8 cellular contexts compared by ENCODE assay signal in genomic region chr3:11847607-11848006, GRCh38. TPM values are rescaled to one million over a fixed set of nuclear protein-coding genes. Genes with fewer than 3 reads are reported as not detected.
DNase-seq lines count a peak whose midpoint lies in the region; ATAC-seq and TF ChIP-seq lines count a peak whose summit lies in the region.
"Had no signal": no experiment of that assay in that cellular context is flagged by ENCODE, and none has a peak within 500 bp of the region (broad histone marks: within the 10 kb centered on the region; RNA-seq: fewer than 3 reads in every experiment).

No MANE protein-coding gene starts in this region.

- no peaks in the 10 kb centered on the region for H4K20me1 ChIP-seq in HCT116 (ENCODE audit: insufficient read depth)

- H3K9me3 ChIP-seq in HCT116 (ENCODE audit: control insufficient read depth in 1 of 2, insufficient read depth in 1 of 2, low read depth in 1 of 2, low read length in 2 of 2): no peaks in the 10 kb centered on the region
- no peaks in the 10 kb centered on the region for H3K9me3 ChIP-seq in endocrine pancreas (ENCODE audit: control insufficient read depth, low read length)
- H3K9me3 ChIP-seq in gastrocnemius medialis: no peaks in the 10 kb centered on the region

- peak overlapping the region; percentile 98 for H2AFZ ChIP-seq in HCT116 (ENCODE audit: low read depth, low read length, poor library complexity, severe bottlenecking)

- intact Hi-C loops in HCT116 (cut with micrococcal nuclease): loop anchor here (1.0 to 5.0 kb wide), 2 partner anchors 199 to 1045 kb away; no protein-coding TSS in a partner anchor
- intact Hi-C loops in gastrocnemius medialis (cut with DNase I; ENCODE audit: low total_unique reads): loop anchor here (5.0 kb wide), 1 partner anchor 470 kb away; no protein-coding TSS in a partner anchor
- intact Hi-C loops in cardiac septum (cut with DNase I): no loop called here

- peaks cover 3 to 7% of the 10 kb centered on the region in 2 experiments; a peak in 2 of 4 replicates for H3K36me3 ChIP-seq in HCT116 (ENCODE audit: control insufficient read depth in 1 of 2, insufficient read depth in 2 of 2, low read length in 2 of 2)
- H3K36me3 ChIP-seq in endocrine pancreas (ENCODE audit: control insufficient read depth, insufficient read depth, low read length): peaks cover 3% of the 10 kb centered on the region
- H3K36me3 ChIP-seq in gastrocnemius medialis: peaks cover 0 to 15% of the 10 kb centered on the region in 2 donors

- peak overlapping the region; percentile 87 for H3K4me2 ChIP-seq in HCT116 (ENCODE audit: low read length)

- RAD21 ChIA-PET in HCT116 (lab: Charles Lee; ENCODE audit: low non-redundant PET in 1 of 2, low total read pairs in 2 of 2, uncharacterized antibody in 2 of 2, unreplicated experiment in 2 of 2): no interaction called here

- peak; percentile 36; the same call in 1 of the 2 replicates for TF ChIP-seq RAD21 in HCT116 (IDR thresholded peaks at IDR 0.05; ENCODE audit: low read depth)

- H3K4me3 ChIP-seq in HCT116 (replicated peaks in 1 of 2; ENCODE audit: low read depth in 1 of 2, low read length in 2 of 2) (no peak overlapping the region), endocrine pancreas (ENCODE audit: control insufficient read depth, insufficient read depth, low read length) (peak overlapping the region; percentile 71), gastrocnemius medialis (peak overlapping the region in 2 of 4 donors; percentile 91 to 96)

- H3K27me3 ChIP-seq in HCT116 (ENCODE audit: insufficient read depth, low read length) (no peaks in the 10 kb centered on the region; the same call in 1 of the 2 replicates), endocrine pancreas (ENCODE audit: control insufficient read depth, insufficient read depth, low read length) (no peaks in the 10 kb centered on the region), gastrocnemius medialis (no peaks in the 10 kb centered on the region)

- no TSS peak for BruUV-seq in HCT116 (replicated peaks; lab: Mats Ljungman, UMichigan)

- H3K4me1 ChIP-seq in HCT116 (ENCODE audit: control insufficient read depth in 1 of 2, insufficient read depth in 2 of 2, low read length in 2 of 2): peaks cover 11 to 16% of the 10 kb centered on the region in 2 experiments; a peak in 3 of 4 replicates
- H3K4me1 ChIP-seq in endocrine pancreas (ENCODE audit: control insufficient read depth, insufficient read depth, low read length): no peaks in the 10 kb centered on the region
- peaks cover 21 to 24% of the 10 kb centered on the region in 2 donors for H3K4me1 ChIP-seq in gastrocnemius medialis

- POLR2A ChIA-PET in HCT116 (lab: Charles Lee): no interaction called here

- H3K9ac ChIP-seq in HCT116 (ENCODE audit: low read length): no peak overlapping the region
- H3K9ac ChIP-seq in endocrine pancreas (ENCODE audit: control insufficient read depth, insufficient read depth, low read length): no peak overlapping the region

- in situ Hi-C loops in gastrocnemius medialis (cut with MboI; ENCODE audit: low sequenced_read_pairs in 4 of 4): no loop called here

- TF ChIP-seq POLR2A in HCT116 (IDR thresholded peaks at IDR 0.05; ENCODE audit: borderline replicate concordance, extremely low read depth, insufficient read depth, insufficient read length) (no peak), gastrocnemius medialis (IDR thresholded peaks at IDR 0.05) (no peak)

- ATAC-seq in HCT116 (peak; percentile 44), gastrocnemius medialis (no peak), HG03354 (IDR thresholded peaks at IDR 0.05; ENCODE audit: poor library complexity, severe bottlenecking, unreplicated experiment) (no peak)

- DNase-seq in HCT116 (ENCODE audit: low read depth, low spot score): no peak
- DNase-seq in RPMI8226: peak; percentile 12
- DNase-seq in gastrocnemius medialis: no peak
- DNase-seq in GDM1 (lab: John Stamatoyannopoulos, UW): no peak
- DNase-seq in cardiac septum (ENCODE audit: low spot score): no peak
- DNase-seq: T-helper 9 cell had no signal

- H3K27ac ChIP-seq in HCT116 (ENCODE audit: low read depth, low read length) (no peak overlapping the region), gastrocnemius medialis (peak overlapping the region; percentile 86 to 93 (median 92))

- CTCF ChIA-PET in HCT116 (lab: Charles Lee): interaction anchor here (0.9 to 1.4 kb wide), 2 partner anchors 96 to 632 kb away, joined by 3 to 4 read pairs; no protein-coding TSS in a partner anchor

- H3K79me2 ChIP-seq in HCT116 (ENCODE audit: insufficient read depth, low read length): peaks cover 29% of the 10 kb centered on the region

- no peaks in the 10 kb centered on the region for H3K9me2 ChIP-seq in HCT116 (ENCODE audit: insufficient read depth)

- peak in 2 of 3 experiments; percentile 15 to 37; a peak in 2 of 6 replicates for TF ChIP-seq CTCF in HCT116 (IDR thresholded peaks at IDR 0.05 in 2 of 3, conservative IDR thresholded peaks at IDR 0.05 in 1 of 3; ENCODE audit: borderline replicate concordance in 1 of 3, insufficient read depth in 1 of 3, low read depth in 2 of 3, low read length in 2 of 3)
- TF ChIP-seq CTCF in gastrocnemius medialis (IDR thresholded peaks at IDR 0.05 in 4 of 5, conservative IDR thresholded peaks at IDR 0.05 in 1 of 5): no peak

TF ChIP-seq in HCT116, 20 proteins besides CTCF, POLR2A, EP300 and RAD21:
- TF ChIP-seq CEBPB (IDR thresholded peaks at IDR 0.05; ENCODE audit: low read depth) (no peak), ELF1 (IDR thresholded peaks at IDR 0.05; ENCODE audit: borderline replicate concordance, low read depth) (no peak), EZH2 (IDR thresholded peaks at IDR 0.05) (no peak), SP1 (IDR thresholded peaks at IDR 0.05; ENCODE audit: low read depth) (no peak), ATF3 (IDR thresholded peaks at IDR 0.05) (no peak)

RNA-seq across cellular contexts. Expression of gene TAMM41, which starts 0.9 kb away (rescaled TPM):
- total RNA-seq in HCT116 (2021; ENCODE audit: unreplicated experiment): 17.9 TPM
- 9.0 and 11.4 TPM in 2 replicates for polyA plus RNA-seq in HCT116 (2012)
- 1 to 10 TPM; 2.1 to 9.7 (median 3.8) TPM for total RNA-seq in gastrocnemius medialis
- 12.0 TPM for total RNA-seq in cardiac septum

Comparison
In these comparisons a context has a peak if more than half of its experiments do, and no peak if none do; other contexts are left out.
1. CTCF ChIP-seq: peak in HCT116 (2 of 3); none in gastrocnemius medialis (0 of 5).